ENCODE assay signal across 11 cellular contexts in genomic region chr5:135141303-135142268, GRCh38.
DNase-seq lines count a peak whose midpoint lies in the region; ATAC-seq and TF ChIP-seq lines count a peak whose summit lies in the region.
"Had no signal": no experiment of that assay in that cellular context is flagged by ENCODE, and none has a peak within 500 bp of the region (broad histone marks: within the 10 kb centered on the region; RNA-seq: fewer than 3 reads in every experiment).

No MANE protein-coding gene starts in this region.

- H2BK15ac ChIP-seq in mesenchymal stem cell (ENCODE audit: low read depth, poor library complexity, severe bottlenecking), result peak overlapping the region; percentile 60

- H2BK12ac ChIP-seq in mesenchymal stem cell (ENCODE audit: low read length in 2 of 2), result peak overlapping the region; percentile 95 to 99

- ATAC-seq in GM18907 (IDR thresholded peaks at IDR 0.05; ENCODE audit: unreplicated experiment), result no peak

- H3K4me1 Mint-ChIP-seq in CD14-positive monocyte, result peaks cover 23% of the 10 kb centered on the region

- H3K9ac ChIP-seq in mesenchymal stem cell (ENCODE audit: low read length), result no peak overlapping the region

- H3K27ac Mint-ChIP-seq in CD14-positive monocyte, result peak overlapping the region in 6 of 7 donors; percentile 70 to 98 (median 92)
- H3K27ac Mint-ChIP-seq: T-helper 1 cell treated with Interleukin-12 subunit alpha and Interleukin-12 subunit beta and Interleukin-4 antibody, amounts not matched to agents 30 μg/mL and 1 μg/mL, for 36 hours had no signal

- CTCF ChIA-PET in RWPE1 (lab: Yijun Ruan, JAX), result interaction anchor here (0.7 to 1.3 kb wide), 3 partner anchors 14 to 50 kb away, joined by 3 to 8 read pairs (median 3); no protein-coding TSS in a partner anchor

- H4K8ac ChIP-seq in mesenchymal stem cell (ENCODE audit: low read length), result peak overlapping the region; percentile 95

- no peak overlapping the region for H2AFZ ChIP-seq in mesenchymal stem cell (ENCODE audit: low read depth, low read length)

- H2BK5ac ChIP-seq in mesenchymal stem cell (ENCODE audit: low read depth, low read length, poor library complexity, severe bottlenecking), result no peak overlapping the region

- H3K4ac ChIP-seq in mesenchymal stem cell (ENCODE audit: low read depth in 1 of 2, low read length in 2 of 2), result peak overlapping the region; percentile 75 to 93

- peaks cover 4 to 12% (median 9%) of the 10 kb centered on the region in 3 donors for H3K27me3 Mint-ChIP-seq in CD14-positive monocyte (ENCODE audit: low read depth in 3 of 3)

- DNase-seq in CD14-positive monocyte (ENCODE audit: low spot score) (no peak), HPDE6-E6E7 (ENCODE audit: extremely low spot score) (peak; percentile 76), RWPE1 (ENCODE audit: low spot score) (peak; percentile 77), mesenchymal stem cell (peak; percentile 28), posterior vena cava (ENCODE audit: low spot score) (no peak), globus pallidus (ENCODE audit: low spot score) (no peak)
- no peak for DNase-seq in stimulated activated CD4-positive, alpha-beta T cell treated with anti-CD3 and anti-CD28 coated beads, Interleukin-4, amount 100 ng/mL, for 24 hours
- DNase-seq: activated CD8-positive, alpha-beta memory T cell treated with anti-CD3 and anti-CD28 coated beads for 24 hours had no signal

- 91% methylated on average over 12 of the region's 13 CpGs for WGBS in mesenchymal stem cell

- intact Hi-C loops in CD14-positive monocyte (cut with micrococcal nuclease), result no loop called here
- intact Hi-C loops in posterior vena cava (cut with DNase I), result loop anchor here in 1 of 2 donors (1.0 kb wide), 1 partner anchor 24 kb away; no protein-coding TSS in a partner anchor

- TF ChIP-seq CTCF in CD14-positive monocyte (IDR thresholded peaks at IDR 0.05) (no peak), RWPE1 (conservative IDR thresholded peaks at IDR 0.05; ENCODE audit: low read depth) (no peak)

- H3K4me1 ChIP-seq in mesenchymal stem cell (ENCODE audit: control insufficient read depth, insufficient read depth, low read depth, low read length), result peaks cover 3% of the 10 kb centered on the region

- no peak overlapping the region for H3K4me3 ChIP-seq in mesenchymal stem cell (ENCODE audit: insufficient read depth in 1 of 2, low read depth in 1 of 2, low read length in 2 of 2)
- H3K4me3 ChIP-seq: dorsolateral prefrontal cortex had no signal

- H3K9me3 ChIP-seq in mesenchymal stem cell (ENCODE audit: control insufficient read depth, low read length), result no peaks in the 10 kb centered on the region

- H3K14ac ChIP-seq in mesenchymal stem cell (ENCODE audit: low read length in 2 of 2), result peak overlapping the region in 1 of 2 experiments; percentile 45

- peak overlapping the region; percentile 95 for H3K27ac ChIP-seq in RWPE1
- H3K27ac ChIP-seq in mesenchymal stem cell (ENCODE audit: low read length, poor library complexity, severe bottlenecking), result no peak overlapping the region
- H3K27ac ChIP-seq: dorsolateral prefrontal cortex had no signal

- POLR2A ChIA-PET in RWPE1 (lab: Yijun Ruan, JAX; ENCODE audit: low non-redundant PET), result no interaction called here

- H2BK120ac ChIP-seq in mesenchymal stem cell (ENCODE audit: low read depth, low read length), result peak overlapping the region; percentile 93

- H2AK5ac ChIP-seq in mesenchymal stem cell (ENCODE audit: low read length, severe bottlenecking), result no peak overlapping the region

- H3K23ac ChIP-seq in mesenchymal stem cell (ENCODE audit: low read length in 2 of 2), result no peak overlapping the region

- no peaks in the 10 kb centered on the region for H3K79me1 ChIP-seq in mesenchymal stem cell (replicated peaks; ENCODE audit: low read length, poor library complexity, severe bottlenecking)

- H3K36me3 ChIP-seq in mesenchymal stem cell (ENCODE audit: control insufficient read depth in 1 of 2, insufficient read depth in 2 of 2, low read depth in 1 of 2, low read length in 2 of 2), result no peaks in the 10 kb centered on the region

- peak overlapping the region; percentile 74 to 92 for H3K18ac ChIP-seq in mesenchymal stem cell (ENCODE audit: low read depth in 1 of 2, low read length in 2 of 2)

- peak overlapping the region; percentile 98 for H4K91ac ChIP-seq in mesenchymal stem cell (ENCODE audit: low read length)

- H3K4me2 ChIP-seq in mesenchymal stem cell (ENCODE audit: low read length, poor library complexity, severe bottlenecking), result no peak overlapping the region

- peaks cover 0 to 5% (median 2%) of the 10 kb centered on the region in 7 donors for H3K9me3 Mint-ChIP-seq in CD14-positive monocyte
- H3K9me3 Mint-ChIP-seq: T-helper 1 cell treated with Interleukin-12 subunit alpha and Interleukin-12 subunit beta and Interleukin-4 antibody, amounts not matched to agents 30 μg/mL and 1 μg/mL, for 36 hours had no signal

- H3K27me3 ChIP-seq in mesenchymal stem cell (ENCODE audit: control insufficient read depth in 1 of 2, insufficient read depth in 1 of 2, low read length in 2 of 2), result peaks cover 0 to 33% of the 10 kb centered on the region in 2 experiments

- H3K4me3 Mint-ChIP-seq in CD14-positive monocyte, result no peak overlapping the region
- H3K4me3 Mint-ChIP-seq: T-helper 1 cell treated with Interleukin-12 subunit alpha and Interleukin-12 subunit beta and Interleukin-4 antibody, amounts not matched to agents 30 μg/mL and 1 μg/mL, for 36 hours had no signal

- H3K36me3 Mint-ChIP-seq in CD14-positive monocyte, result no peaks in the 10 kb centered on the region

Comparison
In these comparisons a context has a peak if more than half of its experiments do, and no peak if none do; other contexts are left out.
1. DNase-seq: peak in HPDE6-E6E7 (single experiment), RWPE1 (single experiment) and mesenchymal stem cell (single experiment); none in CD14-positive monocyte (single experiment), posterior vena cava (single experiment), stimulated activated CD4-positive, alpha-beta T cell treated with anti-CD3 and anti-CD28 coated beads, Interleukin-4, amount 100 ng/mL, for 24 hours (single experiment) and globus pallidus (single experiment).